In the genomic region with DNA sequence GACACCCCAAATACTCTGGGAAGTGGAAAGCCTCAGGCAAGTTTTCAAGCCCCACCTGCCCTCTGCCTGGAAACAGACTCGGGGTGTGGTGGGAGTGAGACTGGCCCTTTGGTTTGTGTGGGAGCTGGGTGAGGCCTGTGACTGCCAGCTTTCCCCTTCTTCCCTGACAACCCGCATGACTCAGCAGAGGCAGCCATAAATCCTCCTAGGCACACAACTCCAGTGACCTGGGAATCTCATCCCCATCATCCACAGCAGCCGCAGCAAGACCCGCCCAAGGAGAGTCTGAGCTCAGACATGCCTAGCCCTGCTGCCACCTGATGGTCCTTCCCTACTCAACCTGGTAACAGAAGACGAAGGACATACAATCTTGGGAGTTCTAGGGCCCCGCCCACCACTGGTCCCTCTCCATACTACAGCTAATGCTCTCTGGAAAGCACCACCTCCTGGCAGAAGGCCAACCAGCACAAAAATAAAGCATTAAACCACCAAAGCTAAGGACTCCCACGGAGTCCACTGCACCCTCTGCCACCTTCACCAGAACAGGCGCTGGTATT, we compare ENCODE assay signal across 1 cellular context.
TF ChIP-seq lines count a peak whose summit lies in the region.

No MANE protein-coding gene starts in this region.

TF ChIP-seq in GM23338, 12 proteins besides CTCF, POLR2A, EP300 and RAD21 (continued from another document):
- TF ChIP-seq, protein P1, sequence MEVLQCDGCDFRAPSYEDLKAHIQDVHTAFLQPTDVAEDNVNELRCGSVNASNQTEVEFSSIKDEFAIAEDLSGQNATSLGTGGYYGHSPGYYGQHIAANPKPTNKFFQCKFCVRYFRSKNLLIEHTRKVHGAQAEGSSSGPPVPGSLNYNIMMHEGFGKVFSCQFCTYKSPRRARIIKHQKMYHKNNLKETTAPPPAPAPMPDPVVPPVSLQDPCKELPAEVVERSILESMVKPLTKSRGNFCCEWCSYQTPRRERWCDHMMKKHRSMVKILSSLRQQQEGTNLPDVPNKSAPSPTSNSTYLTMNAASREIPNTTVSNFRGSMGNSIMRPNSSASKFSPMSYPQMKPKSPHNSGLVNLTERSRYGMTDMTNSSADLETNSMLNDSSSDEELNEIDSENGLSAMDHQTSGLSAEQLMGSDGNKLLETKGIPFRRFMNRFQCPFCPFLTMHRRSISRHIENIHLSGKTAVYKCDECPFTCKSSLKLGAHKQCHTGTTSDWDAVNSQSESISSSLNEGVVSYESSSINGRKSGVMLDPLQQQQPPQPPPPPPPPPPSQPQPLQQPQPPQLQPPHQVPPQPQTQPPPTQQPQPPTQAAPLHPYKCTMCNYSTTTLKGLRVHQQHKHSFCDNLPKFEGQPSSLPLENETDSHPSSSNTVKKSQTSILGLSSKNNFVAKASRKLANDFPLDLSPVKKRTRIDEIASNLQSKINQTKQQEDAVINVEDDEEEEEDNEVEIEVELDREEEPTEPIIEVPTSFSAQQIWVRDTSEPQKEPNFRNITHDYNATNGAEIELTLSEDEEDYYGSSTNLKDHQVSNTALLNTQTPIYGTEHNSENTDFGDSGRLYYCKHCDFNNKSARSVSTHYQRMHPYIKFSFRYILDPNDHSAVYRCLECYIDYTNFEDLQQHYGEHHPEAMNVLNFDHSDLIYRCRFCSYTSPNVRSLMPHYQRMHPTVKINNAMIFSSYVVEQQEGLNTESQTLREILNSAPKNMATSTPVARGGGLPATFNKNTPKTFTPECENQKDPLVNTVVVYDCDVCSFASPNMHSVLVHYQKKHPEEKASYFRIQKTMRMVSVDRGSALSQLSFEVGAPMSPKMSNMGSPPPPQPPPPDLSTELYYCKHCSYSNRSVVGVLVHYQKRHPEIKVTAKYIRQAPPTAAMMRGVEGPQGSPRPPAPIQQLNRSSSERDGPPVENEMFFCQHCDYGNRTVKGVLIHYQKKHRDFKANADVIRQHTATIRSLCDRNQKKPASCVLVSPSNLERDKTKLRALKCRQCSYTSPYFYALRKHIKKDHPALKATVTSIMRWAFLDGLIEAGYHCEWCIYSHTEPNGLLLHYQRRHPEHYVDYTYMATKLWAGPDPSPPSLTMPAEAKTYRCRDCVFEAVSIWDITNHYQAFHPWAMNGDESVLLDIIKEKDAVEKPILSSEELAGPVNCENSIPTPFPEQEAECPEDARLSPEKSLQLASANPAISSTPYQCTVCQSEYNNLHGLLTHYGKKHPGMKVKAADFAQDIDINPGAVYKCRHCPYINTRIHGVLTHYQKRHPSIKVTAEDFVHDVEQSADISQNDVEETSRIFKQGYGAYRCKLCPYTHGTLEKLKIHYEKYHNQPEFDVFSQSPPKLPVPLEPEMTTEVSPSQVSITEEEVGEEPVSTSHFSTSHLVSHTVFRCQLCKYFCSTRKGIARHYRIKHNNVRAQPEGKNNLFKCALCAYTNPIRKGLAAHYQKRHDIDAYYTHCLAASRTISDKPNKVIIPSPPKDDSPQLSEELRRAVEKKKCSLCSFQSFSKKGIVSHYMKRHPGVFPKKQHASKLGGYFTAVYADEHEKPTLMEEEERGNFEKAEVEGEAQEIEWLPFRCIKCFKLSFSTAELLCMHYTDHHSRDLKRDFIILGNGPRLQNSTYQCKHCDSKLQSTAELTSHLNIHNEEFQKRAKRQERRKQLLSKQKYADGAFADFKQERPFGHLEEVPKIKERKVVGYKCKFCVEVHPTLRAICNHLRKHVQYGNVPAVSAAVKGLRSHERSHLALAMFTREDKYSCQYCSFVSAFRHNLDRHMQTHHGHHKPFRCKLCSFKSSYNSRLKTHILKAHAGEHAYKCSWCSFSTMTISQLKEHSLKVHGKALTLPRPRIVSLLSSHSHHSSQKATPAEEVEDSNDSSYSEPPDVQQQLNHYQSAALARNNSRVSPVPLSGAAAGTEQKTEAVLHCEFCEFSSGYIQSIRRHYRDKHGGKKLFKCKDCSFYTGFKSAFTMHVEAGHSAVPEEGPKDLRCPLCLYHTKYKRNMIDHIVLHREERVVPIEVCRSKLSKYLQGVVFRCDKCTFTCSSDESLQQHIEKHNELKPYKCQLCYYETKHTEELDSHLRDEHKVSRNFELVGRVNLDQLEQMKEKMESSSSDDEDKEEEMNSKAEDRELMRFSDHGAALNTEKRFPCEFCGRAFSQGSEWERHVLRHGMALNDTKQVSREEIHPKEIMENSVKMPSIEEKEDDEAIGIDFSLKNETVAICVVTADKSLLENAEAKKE (CRISPR knock-in tag; IDR thresholded peaks at IDR 0.05), result no peak
- TF ChIP-seq ZNF114 (CRISPR knock-in tag; IDR thresholded peaks at IDR 0.05) (no peak), EZH2phosphoT487 (IDR thresholded peaks at IDR 0.05; ENCODE audit: unreplicated experiment) (no peak), NANOG (IDR thresholded peaks at IDR 0.05; ENCODE audit: borderline replicate concordance) (no peak)
- TF ChIP-seq, protein P2, sequence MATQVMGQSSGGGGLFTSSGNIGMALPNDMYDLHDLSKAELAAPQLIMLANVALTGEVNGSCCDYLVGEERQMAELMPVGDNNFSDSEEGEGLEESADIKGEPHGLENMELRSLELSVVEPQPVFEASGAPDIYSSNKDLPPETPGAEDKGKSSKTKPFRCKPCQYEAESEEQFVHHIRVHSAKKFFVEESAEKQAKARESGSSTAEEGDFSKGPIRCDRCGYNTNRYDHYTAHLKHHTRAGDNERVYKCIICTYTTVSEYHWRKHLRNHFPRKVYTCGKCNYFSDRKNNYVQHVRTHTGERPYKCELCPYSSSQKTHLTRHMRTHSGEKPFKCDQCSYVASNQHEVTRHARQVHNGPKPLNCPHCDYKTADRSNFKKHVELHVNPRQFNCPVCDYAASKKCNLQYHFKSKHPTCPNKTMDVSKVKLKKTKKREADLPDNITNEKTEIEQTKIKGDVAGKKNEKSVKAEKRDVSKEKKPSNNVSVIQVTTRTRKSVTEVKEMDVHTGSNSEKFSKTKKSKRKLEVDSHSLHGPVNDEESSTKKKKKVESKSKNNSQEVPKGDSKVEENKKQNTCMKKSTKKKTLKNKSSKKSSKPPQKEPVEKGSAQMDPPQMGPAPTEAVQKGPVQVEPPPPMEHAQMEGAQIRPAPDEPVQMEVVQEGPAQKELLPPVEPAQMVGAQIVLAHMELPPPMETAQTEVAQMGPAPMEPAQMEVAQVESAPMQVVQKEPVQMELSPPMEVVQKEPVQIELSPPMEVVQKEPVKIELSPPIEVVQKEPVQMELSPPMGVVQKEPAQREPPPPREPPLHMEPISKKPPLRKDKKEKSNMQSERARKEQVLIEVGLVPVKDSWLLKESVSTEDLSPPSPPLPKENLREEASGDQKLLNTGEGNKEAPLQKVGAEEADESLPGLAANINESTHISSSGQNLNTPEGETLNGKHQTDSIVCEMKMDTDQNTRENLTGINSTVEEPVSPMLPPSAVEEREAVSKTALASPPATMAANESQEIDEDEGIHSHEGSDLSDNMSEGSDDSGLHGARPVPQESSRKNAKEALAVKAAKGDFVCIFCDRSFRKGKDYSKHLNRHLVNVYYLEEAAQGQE (IDR thresholded peaks at IDR 0.05; ENCODE audit: unreplicated experiment), result no peak
